ENCODE assay signal across 10 cellular contexts in genomic region chr12:7994731-7995205, GRCh38. TPM values are rescaled to one million over a fixed set of nuclear protein-coding genes. Genes with fewer than 3 reads are reported as not detected.
DNase-seq lines count a peak whose midpoint lies in the region; ATAC-seq and TF ChIP-seq lines count a peak whose summit lies in the region.
"Had no signal": no experiment of that assay in that cellular context is flagged by ENCODE, and none has a peak within 500 bp of the region (broad histone marks: within the 10 kb centered on the region; RNA-seq: fewer than 3 reads in every experiment).

No MANE protein-coding gene starts in this region.

- H3K36me3 ChIP-seq in body of pancreas (replicated peaks in 1 of 2; ENCODE audit: insufficient read depth in 1 of 2, low read depth in 2 of 2): no peaks in the 10 kb centered on the region
- no peaks in the 10 kb centered on the region for H3K36me3 ChIP-seq in mucosa of descending colon (ENCODE audit: low read depth)

- H3K27ac ChIP-seq in body of pancreas: no peak overlapping the region

- no peak for TF ChIP-seq POLR2A in body of pancreas (IDR thresholded peaks at IDR 0.05)

- H3K9me3 Mint-ChIP-seq in nephron progenitor cell (peaks cover 31% of the 10 kb centered on the region), type B pancreatic cell (peaks cover 4% of the 10 kb centered on the region)
- H3K9me3 Mint-ChIP-seq: memory B cell; stimulated activated naive B cell treated with anti-CD40 and anti-IgM and Interleukin-4, amounts not matched to agents 10 μg/mL and 1 μg/mL and 100 μg/mL, for 72 hours had no signal

- WGBS in body of pancreas, 2 donors: 61 to 64% methylated on average over 7 of the region's 7 CpGs

- intact Hi-C loops in body of pancreas (cut with DNase I) (loop anchor here (5.0 kb wide), 1 partner anchor 137 kb away; no protein-coding TSS in a partner anchor), mucosa of descending colon (cut with DNase I, micrococcal nuclease) (loop anchor here (5.0 to 10.0 kb wide), 4 partner anchors 60 to 132 kb away; partner anchors contain the start of gene SLC2A3 (in 1 of the 2))

- H3K27ac Mint-ChIP-seq in nephron progenitor cell: no peak overlapping the region
- H3K27ac Mint-ChIP-seq in type B pancreatic cell: no peak overlapping the region
- H3K27ac Mint-ChIP-seq: memory B cell; stimulated activated naive B cell treated with anti-CD40 and anti-IgM and Interleukin-4, amounts not matched to agents 10 μg/mL and 1 μg/mL and 100 μg/mL, for 72 hours had no signal

- ATAC-seq in HG02610 (IDR thresholded peaks at IDR 0.05; ENCODE audit: unreplicated experiment) (peak; percentile 11), body of pancreas (peak; percentile 17), mucosa of descending colon (peak; percentile 5)

- H3K4me3 Mint-ChIP-seq in nephron progenitor cell: no peak overlapping the region
- no peak overlapping the region for H3K4me3 Mint-ChIP-seq in type B pancreatic cell
- H3K4me3 Mint-ChIP-seq: memory B cell; stimulated activated naive B cell treated with anti-CD40 and anti-IgM and Interleukin-4, amounts not matched to agents 10 μg/mL and 1 μg/mL and 100 μg/mL, for 72 hours had no signal

- TF ChIP-seq CTCF in body of pancreas (IDR thresholded peaks at IDR 0.05) (no peak), mucosa of descending colon (IDR thresholded peaks at IDR 0.05) (no peak), nephron progenitor cell (IDR thresholded peaks at IDR 0.05) (no peak), type B pancreatic cell (conservative IDR thresholded peaks at IDR 0.05) (no peak)

- H3K4me1 Mint-ChIP-seq in nephron progenitor cell (peaks cover 12% of the 10 kb centered on the region), type B pancreatic cell (ENCODE audit: unreplicated experiment) (peaks cover 9% of the 10 kb centered on the region)

- H3K4me1 ChIP-seq in body of pancreas: no peaks in the 10 kb centered on the region
- peaks cover 5% of the 10 kb centered on the region for H3K4me1 ChIP-seq in mucosa of descending colon (ENCODE audit: low read depth)

- peak; percentile 20 for DNase-seq in COLO829 (ENCODE audit: low spot score)
- DNase-seq in body of pancreas: no peak
- no peak for DNase-seq in mucosa of descending colon
- DNase-seq in nephron progenitor cell: no peak
- DNase-seq in type B pancreatic cell (ENCODE audit: extremely low spot score, unreplicated experiment): no peak
- DNase-seq in C1 segment of cervical spinal cord (lab: John Stamatoyannopoulos, UW): no peak
- DNase-seq in stimulated activated CD4-positive, alpha-beta T cell treated with anti-CD3 and anti-CD28 coated beads, Interleukin-15, amount 100 ng/mL, for 24 hours: no peak

- H3K27me3 ChIP-seq in body of pancreas: no peaks in the 10 kb centered on the region

- no peaks in the 10 kb centered on the region for H3K9me3 ChIP-seq in body of pancreas
- no peaks in the 10 kb centered on the region for H3K9me3 ChIP-seq in mucosa of descending colon

- H3K27me3 Mint-ChIP-seq in nephron progenitor cell (ENCODE audit: low read depth, poor library complexity) (peaks cover 6% of the 10 kb centered on the region), type B pancreatic cell (no peaks in the 10 kb centered on the region)
- H3K27me3 Mint-ChIP-seq: memory B cell; stimulated activated naive B cell treated with anti-CD40 and anti-IgM and Interleukin-4, amounts not matched to agents 10 μg/mL and 1 μg/mL and 100 μg/mL, for 72 hours had no signal

- H3K36me3 Mint-ChIP-seq in nephron progenitor cell (ENCODE audit: low read depth) (peaks cover 11% of the 10 kb centered on the region), type B pancreatic cell (peaks cover 14% of the 10 kb centered on the region)
- H3K36me3 Mint-ChIP-seq: memory B cell; stimulated activated naive B cell treated with anti-CD40 and anti-IgM and Interleukin-4, amounts not matched to agents 10 μg/mL and 1 μg/mL and 100 μg/mL, for 72 hours had no signal

- H3K4me3 ChIP-seq in body of pancreas (no peak overlapping the region), mucosa of descending colon (no peak overlapping the region)

RNA-seq across cellular contexts. Expression of gene FOXJ2, which starts 37.7 kb away (rescaled TPM):
- 10 to 100 TPM in 1 of 2 donors, 1 to 10 TPM in 1; 7.5 to 11.9 TPM for total RNA-seq in body of pancreas
- 10 to 100 TPM; 10.8 to 24.0 (median 12.3) TPM for total RNA-seq in mucosa of descending colon
- 15.6 and 35.5 TPM in 2 replicates for total RNA-seq in type B pancreatic cell (ENCODE audit: low replicate concordance)

RNA-seq across cellular contexts. Expression of gene SLC2A3, which starts 58.8 kb away (rescaled TPM):
- total RNA-seq in body of pancreas: 1 to 10 TPM; 6.6 to 9.6 TPM
- 10 to 100 TPM; 11.9 to 19.9 (median 18.0) TPM for total RNA-seq in mucosa of descending colon
- 214 and 2,005 TPM in 2 replicates for total RNA-seq in type B pancreatic cell (ENCODE audit: low replicate concordance)

Comparison
In these comparisons a context has a peak if more than half of its experiments do, and no peak if none do; other contexts are left out.
1. RNA of gene SLC2A3, which starts 58.8 kb away (total RNA-seq): 214 to 2,005 TPM in type B pancreatic cell; 11.9 to 19.9 TPM in mucosa of descending colon and 6.6 to 9.6 TPM in body of pancreas; every median in the first group is over 10 times any median in the second.
2. Peak in every context shown above with its lines, with median percentiles within 50 percentile points of each other: ATAC-seq.